1 cellular context compared by ENCODE assay signal in the genomic region with DNA sequence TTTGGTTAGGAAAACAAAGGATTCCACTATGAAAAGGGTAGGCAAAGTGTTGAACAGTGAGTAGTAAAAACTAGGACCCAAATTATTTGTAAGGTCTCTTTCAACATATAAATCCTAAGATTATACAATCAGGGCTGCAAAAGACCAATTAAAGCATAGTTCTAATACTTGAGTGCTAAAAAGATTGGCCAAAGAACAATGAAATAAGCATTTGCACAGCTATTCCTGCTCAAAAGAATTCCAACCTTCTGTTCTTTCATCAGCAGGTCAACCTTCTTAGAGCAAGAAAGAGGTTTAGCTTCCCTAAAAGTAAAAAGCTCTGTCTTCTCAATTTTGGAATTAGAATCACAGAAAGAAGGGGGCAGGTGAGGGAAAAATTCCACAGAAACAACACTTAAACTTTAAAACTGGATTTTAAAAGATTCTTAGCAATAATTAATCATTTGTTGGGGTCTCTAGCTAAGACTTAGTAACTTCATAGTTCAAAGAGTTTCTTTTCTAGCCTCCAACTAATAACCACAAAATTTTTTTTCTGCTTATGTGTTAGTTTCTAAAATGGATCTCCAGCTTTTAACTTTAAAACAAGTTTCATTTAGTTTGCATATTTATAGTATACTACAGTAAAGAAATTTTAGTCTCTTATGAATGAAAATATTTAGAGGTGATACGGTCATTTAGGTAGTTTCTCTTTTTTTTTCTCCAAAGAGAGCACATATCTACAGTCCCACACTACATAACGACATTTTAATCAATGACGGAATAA.
TF ChIP-seq lines count a peak whose summit lies in the region.

No MANE protein-coding gene starts in this region.

TF ChIP-seq in endothelial cell of umbilical vein, 7 proteins besides CTCF, POLR2A, EP300 and RAD21:
- TF ChIP-seq MYC (IDR thresholded peaks at IDR 0.05; ENCODE audit: low read depth, low read length) (no peak), EZH2 (IDR thresholded peaks at IDR 0.05; ENCODE audit: borderline replicate concordance, low read depth, low read length, severe bottlenecking) (no peak), FOS (IDR thresholded peaks at IDR 0.05; ENCODE audit: borderline replicate concordance, insufficient read depth, low read length) (no peak), POLR2AphosphoS5 (IDR thresholded peaks at IDR 0.05; ENCODE audit: insufficient read depth, low read depth, low read length) (no peak), GATA2 (IDR thresholded peaks at IDR 0.05; ENCODE audit: insufficient read depth, insufficient read length, low read depth, low read length) (no peak), JUN (IDR thresholded peaks at IDR 0.05; ENCODE audit: borderline replicate concordance, insufficient read depth, insufficient read length, low read depth) (no peak), MAX (IDR thresholded peaks at IDR 0.05; ENCODE audit: insufficient read depth, insufficient read length) (no peak)
TF ChIP-seq in endothelial cell of umbilical vein: peak in this region for 0.
